Comparison of ENCODE assay signal across 8 cellular contexts in genomic region chr19:43651758-43652545, GRCh38. TPM values are rescaled to one million over a fixed set of nuclear protein-coding genes. Genes with fewer than 3 reads are reported as not detected.
A peak's percentile ranks its signal among the peaks of the same experiment; 100 is the strongest.
DNase-seq lines count a peak whose midpoint lies in the region; ATAC-seq and TF ChIP-seq lines count a peak whose summit lies in the region.

No MANE protein-coding gene starts in this region.

- peaks cover 56% of the 10 kb centered on the region for H3K36me3 Mint-ChIP-seq in CD4-positive, alpha-beta T cell (ENCODE audit: low read depth)

- peak; percentile 32 for ATAC-seq in CD4-positive, alpha-beta T cell (ENCODE audit: poor library complexity)
- ATAC-seq in HG02623 (IDR thresholded peaks at IDR 0.05; ENCODE audit: unreplicated experiment) (no peak), HG03469 (IDR thresholded peaks at IDR 0.05; ENCODE audit: unreplicated experiment) (no peak)

- H3K9me3 ChIP-seq in CD4-positive, alpha-beta T cell (ENCODE audit: control insufficient read depth, low read length) = no peaks in the 10 kb centered on the region
- H3K9me3 ChIP-seq in parathyroid adenoma (ENCODE audit: control insufficient read depth, low read length) = no peaks in the 10 kb centered on the region

- TF ChIP-seq CTCF in CD4-positive, alpha-beta T cell (IDR thresholded peaks at IDR 0.05) = peak; percentile 58
- peak; percentile 93 for TF ChIP-seq CTCF in parathyroid adenoma (IDR thresholded peaks at IDR 0.05)

- DNase-seq in CD4-positive, alpha-beta T cell = peak in 4 of 10 experiments; percentile 5 to 36 (median 28)
- peak; percentile 84 for DNase-seq in H7
- peak; percentile 32 for DNase-seq in NOMO-1 treated with DMSO at 0.1 percent for 48 hours (lab: John Stamatoyannopoulos, UW; ENCODE audit: unreplicated experiment)
- DNase-seq in activated naive CD4-positive, alpha-beta T cell treated with anti-CD3 and anti-CD28 coated beads, Interleukin-2, amount 50 U/mL, for 16 hours = peak; percentile 42
- peak in 41 of 42 donors; percentile 51 to 90 (median 77) for DNase-seq in head of caudate nucleus

- no peaks in the 10 kb centered on the region for H3K9me3 Mint-ChIP-seq in CD4-positive, alpha-beta T cell

- H3K4me3 Mint-ChIP-seq in CD4-positive, alpha-beta T cell = no peak overlapping the region

- H3K4me3 ChIP-seq in H7 (ENCODE audit: insufficient read depth, low read depth, low read length) (no peak overlapping the region), parathyroid adenoma (ENCODE audit: low read depth, low read length) (peak overlapping the region; percentile 37)

- no peak overlapping the region for H3K27ac ChIP-seq in CD4-positive, alpha-beta T cell (ENCODE audit: low read depth, low read length)
- H3K27ac ChIP-seq in parathyroid adenoma = no peak overlapping the region

- no peaks in the 10 kb centered on the region for H3K4me1 Mint-ChIP-seq in CD4-positive, alpha-beta T cell (ENCODE audit: low read depth)

- no peaks in the 10 kb centered on the region for H3K4me1 ChIP-seq in parathyroid adenoma

- H2AFZ ChIP-seq in parathyroid adenoma = peak overlapping the region; percentile 75

- CTCF ChIA-PET in CD4-positive, alpha-beta T cell (lab: Charles Lee) = interaction anchor here (0.6 to 1.0 kb wide), 2 partner anchors 10 to 47 kb away, joined by 3 read pairs; no protein-coding TSS in a partner anchor

- no peak overlapping the region for H3K27ac Mint-ChIP-seq in CD4-positive, alpha-beta T cell

- H3K79me2 ChIP-seq in parathyroid adenoma = no peaks in the 10 kb centered on the region

- H3K27me3 ChIP-seq in CD4-positive, alpha-beta T cell (ENCODE audit: control insufficient read depth, insufficient read depth, low read length) = no peaks in the 10 kb centered on the region
- no peaks in the 10 kb centered on the region for H3K27me3 ChIP-seq in H7 (ENCODE audit: control insufficient read depth, insufficient read depth, low read length)
- no peaks in the 10 kb centered on the region for H3K27me3 ChIP-seq in parathyroid adenoma (ENCODE audit: control insufficient read depth, insufficient read depth, low read length)

- no peaks in the 10 kb centered on the region for H3K27me3 Mint-ChIP-seq in CD4-positive, alpha-beta T cell

- POLR2A ChIA-PET in CD4-positive, alpha-beta T cell (lab: Charles Lee) = interaction anchor here (1.1 kb wide), 1 partner anchor 16 kb away, joined by 3 read pairs; no protein-coding TSS in a partner anchor

- intact Hi-C loops in CD4-positive, alpha-beta T cell (cut with DNase I, micrococcal nuclease) = loop anchor here in 1 of 2 experiments (2.0 to 5.0 kb wide), 3 partner anchors 40 to 95 kb away; partner anchors contain the start of genes IRGQ, SRRM5 and ZNF576
- intact Hi-C loops in head of caudate nucleus (cut with DNase I) = loop anchor here (5.0 kb wide), 1 partner anchor 55 kb away; the partner anchor contains the start of genes IRGQ and ZNF576

- H3K9ac ChIP-seq in parathyroid adenoma = no peak overlapping the region

- no peaks in the 10 kb centered on the region; the same call in none of the 2 replicates for H3K36me3 ChIP-seq in H7 (replicated peaks; ENCODE audit: control insufficient read depth, insufficient read depth, low read length)
- no peaks in the 10 kb centered on the region for H3K36me3 ChIP-seq in parathyroid adenoma (ENCODE audit: control insufficient read depth, insufficient read depth, low read length)

- H3K4me2 ChIP-seq in parathyroid adenoma (ENCODE audit: low read length) = peak overlapping the region; percentile 29

RNA-seq across cellular contexts. Expression of gene CADM4, which starts 12.3 kb away (rescaled TPM):
- total RNA-seq in CD4-positive, alpha-beta T cell = under 1 TPM; 0.28 to 0.36 TPM
- 9.9 and 12.3 TPM in 2 replicates for total RNA-seq in H7 (2014; rRNA removed; shearing (Covaris generic))

RNA-seq across cellular contexts. Expression of gene PLAUR, which starts 18.0 kb away (rescaled TPM):
- total RNA-seq in CD4-positive, alpha-beta T cell = 10 to 100 TPM; 19.6 to 21.1 TPM
- 16.9 and 31.0 TPM in 2 replicates for total RNA-seq in H7 (2014; rRNA removed; shearing (Covaris generic))

RNA-seq across cellular contexts. Expression of gene ZNF428, which starts 32.5 kb away (rescaled TPM):
- 10 to 100 TPM; 22.3 to 24.8 TPM for total RNA-seq in CD4-positive, alpha-beta T cell
- 59.0 and 70.5 TPM in 2 replicates for total RNA-seq in H7 (2014; rRNA removed; shearing (Covaris generic))

RNA-seq across cellular contexts. Expression of gene SRRM5, which starts 40.1 kb away (rescaled TPM):
- total RNA-seq in CD4-positive, alpha-beta T cell = under 1 TPM; 0.25 to 0.56 TPM
- total RNA-seq in H7 (2014; rRNA removed; shearing (Covaris generic)) = 0.21 and 0.26 TPM in 2 replicates

RNA-seq across cellular contexts. Expression of gene ZNF576, which starts 55.6 kb away (rescaled TPM):
- total RNA-seq in CD4-positive, alpha-beta T cell = 1 to 10 TPM; 4.1 to 4.8 TPM
- total RNA-seq in H7 (2014; rRNA removed; shearing (Covaris generic)) = 12.3 and 18.6 TPM in 2 replicates
